16 cellular contexts compared by ENCODE assay signal in genomic region chr18:63869374-63869773, GRCh38. TPM values are rescaled to one million over a fixed set of nuclear protein-coding genes. Genes with fewer than 3 reads are reported as not detected.
A peak's percentile ranks its signal among the peaks of the same experiment; 100 is the strongest.
DNase-seq lines count a peak whose midpoint lies in the region; ATAC-seq, FAIRE-seq and TF ChIP-seq lines count a peak whose summit lies in the region.
"Had no signal": no experiment of that assay in that cellular context is flagged by ENCODE, and none has a peak within 500 bp of the region (broad histone marks: within the 10 kb centered on the region; RNA-seq: fewer than 3 reads in every experiment).

No MANE protein-coding gene starts in this region.

- ATAC-seq in Right ventricle myocardium superior (ENCODE audit: poor library complexity), result no peak
- ATAC-seq in activated T-helper 17 cell treated with anti-CD3 and anti-CD28 coated beads, Interleukin-2, amount 50 U/mL, for 72 hours (replicated peaks), result no peak
- ATAC-seq: A549, body of pancreas, sciatic nerve, WTC11 had no signal

- no peak overlapping the region for H3K27ac Mint-ChIP-seq in activated T-helper 17 cell treated with anti-CD3 and anti-CD28 coated beads, Interleukin-2, amount 50 U/mL, for 72 hours
- H3K27ac Mint-ChIP-seq: activated T-cell treated with anti-CD3 and anti-CD28 coated beads, Interleukin-2, amount 50 U/mL, for 72 hours; WTC11 had no signal

- H3K9me3 Mint-ChIP-seq in activated T-helper 17 cell treated with anti-CD3 and anti-CD28 coated beads, Interleukin-2, amount 50 U/mL, for 72 hours, result no peaks in the 10 kb centered on the region
- H3K9me3 Mint-ChIP-seq: activated T-cell treated with anti-CD3 and anti-CD28 coated beads, Interleukin-2, amount 50 U/mL, for 72 hours; WTC11 had no signal

- no peak overlapping the region for H3K27ac ChIP-seq in OCI-LY7 (ENCODE audit: low read depth, low read length, poor library complexity, severe bottlenecking)
- no peak overlapping the region for H3K27ac ChIP-seq in Karpas-422 (ENCODE audit: low read length)
- H3K27ac ChIP-seq: A549, body of pancreas had no signal

- H3K9me2 ChIP-seq in OCI-LY7 (ENCODE audit: insufficient read depth, low read length) (no peaks in the 10 kb centered on the region), Karpas-422 (replicated peaks; ENCODE audit: insufficient read depth, low read length) (no peaks in the 10 kb centered on the region)

- H3K36me3 Mint-ChIP-seq in activated T-helper 17 cell treated with anti-CD3 and anti-CD28 coated beads, Interleukin-2, amount 50 U/mL, for 72 hours (ENCODE audit: low read depth), result no peaks in the 10 kb centered on the region
- H3K36me3 Mint-ChIP-seq: WTC11 had no signal

- DNase-seq in cardiac septum (ENCODE audit: low spot score) (peak; percentile 71), Right ventricle myocardium superior (no peak), RCC 7860 (ENCODE audit: low spot score) (peak; percentile 63), fibroblast of gingiva (ENCODE audit: low read depth) (peak; percentile 61), urothelium cell line (ENCODE audit: low spot score) (peak; percentile 49), OCI-LY7 (ENCODE audit: low spot score) (no peak), Karpas-422 (no peak)
- DNase-seq: activated T-cell treated with anti-CD3 and anti-CD28 coated beads, Interleukin-2, amount 50 U/mL, for 72 hours; KG1 had no signal

- no peak overlapping the region for H3K9ac ChIP-seq in Karpas-422 (ENCODE audit: low read length)

- H3K4me2 ChIP-seq in OCI-LY7 (ENCODE audit: low read length) (no peak overlapping the region), Karpas-422 (ENCODE audit: low read depth, low read length, poor library complexity, severe bottlenecking) (no peak overlapping the region)
- H3K4me2 ChIP-seq: A549 had no signal

- H2AFZ ChIP-seq in OCI-LY7 (ENCODE audit: low read length) (no peak overlapping the region), Karpas-422 (ENCODE audit: low read length) (no peak overlapping the region)

- no peaks in the 10 kb centered on the region for H3K4me1 Mint-ChIP-seq in activated T-helper 17 cell treated with anti-CD3 and anti-CD28 coated beads, Interleukin-2, amount 50 U/mL, for 72 hours
- H3K4me1 Mint-ChIP-seq: WTC11 had no signal

- peaks cover 5% of the 10 kb centered on the region for H3K27me3 Mint-ChIP-seq in activated T-helper 17 cell treated with anti-CD3 and anti-CD28 coated beads, Interleukin-2, amount 50 U/mL, for 72 hours

- CTCF ChIA-PET in OCI-LY7 (lab: Charles Lee; ENCODE audit: unreplicated experiment), result no interaction called here

- no peak overlapping the region for H3K4me3 Mint-ChIP-seq in activated T-helper 17 cell treated with anti-CD3 and anti-CD28 coated beads, Interleukin-2, amount 50 U/mL, for 72 hours
- H3K4me3 Mint-ChIP-seq: activated T-cell treated with anti-CD3 and anti-CD28 coated beads, Interleukin-2, amount 50 U/mL, for 72 hours; WTC11 had no signal

- no peak overlapping the region for H3K4me3 ChIP-seq in OCI-LY7 (ENCODE audit: low read depth, low read length, poor library complexity, severe bottlenecking)
- H3K4me3 ChIP-seq in Karpas-422 (ENCODE audit: low read length), result no peak overlapping the region
- H3K4me3 ChIP-seq: A549, body of pancreas had no signal

- H3K4me1 ChIP-seq in OCI-LY7 (ENCODE audit: insufficient read depth, low read length, poor library complexity, severe bottlenecking) (no peaks in the 10 kb centered on the region), Karpas-422 (ENCODE audit: low read length) (no peaks in the 10 kb centered on the region)
- H3K4me1 ChIP-seq: A549, body of pancreas had no signal

- H3K36me3 ChIP-seq in OCI-LY7 (ENCODE audit: insufficient read depth, low read length) (no peaks in the 10 kb centered on the region), Karpas-422 (ENCODE audit: insufficient read depth, low read length) (no peaks in the 10 kb centered on the region)

- H3K79me2 ChIP-seq in OCI-LY7 (ENCODE audit: insufficient read depth, low read depth, low read length) (no peaks in the 10 kb centered on the region), Karpas-422 (ENCODE audit: low read length) (no peaks in the 10 kb centered on the region)

- intact Hi-C loops in cardiac septum (cut with DNase I) (no loop called here), Right ventricle myocardium superior (cut with DNase I) (no loop called here), OCI-LY7 (cut with micrococcal nuclease; ENCODE audit: unreplicated experiment) (no loop called here)

- POLR2A ChIA-PET in OCI-LY7 (lab: Charles Lee), result no interaction called here

- no peaks in the 10 kb centered on the region for H3K27me3 ChIP-seq in Karpas-422 (ENCODE audit: low read length)
- H3K27me3 ChIP-seq: body of pancreas had no signal

- H3K9me3 ChIP-seq in OCI-LY7 (ENCODE audit: low read length), result no peaks in the 10 kb centered on the region
- no peaks in the 10 kb centered on the region for H3K9me3 ChIP-seq in Karpas-422 (ENCODE audit: low read length)
- H3K9me3 ChIP-seq: A549, body of pancreas had no signal

- BruUV-seq in OCI-LY7 (replicated peaks; lab: Mats Ljungman, UMichigan), result no TSS peak

- no peak for FAIRE-seq in RCC 7860 (lab: Jason Lieb, UNC)
- FAIRE-seq in urothelium cell line (lab: Jason Lieb, UNC), result no peak
- FAIRE-seq: A549, endothelial cell of umbilical vein had no signal

- TF ChIP-seq CTCF in OCI-LY7 (conservative IDR thresholded peaks at IDR 0.05; ENCODE audit: low read length), result no peak

- H4K20me1 ChIP-seq in OCI-LY7 (ENCODE audit: insufficient read depth, low read length) (no peaks in the 10 kb centered on the region), Karpas-422 (ENCODE audit: insufficient read depth, low read depth, low read length) (no peaks in the 10 kb centered on the region)

RNA-seq across cellular contexts. Expression of gene SERPINB2, which starts 18.1 kb away (rescaled TPM):
- total RNA-seq in cardiac septum (not detected), Right ventricle myocardium superior (not detected), OCI-LY7 (2022) (not detected in 2 replicates)
- total RNA-seq in OCI-LY7 (2014; rRNA removed; shearing (Covaris generic)), result not detected in 2 replicates
- total RNA-seq in activated T-helper 17 cell treated with anti-CD3 and anti-CD28 coated beads, Interleukin-2, amount 50 U/mL, for 72 hours, result not detected
- not detected in 2 replicates for total RNA-seq in Karpas-422 (2014; rRNA removed; shearing (Covaris generic); ENCODE audit: low replicate concordance)
- total RNA-seq: activated T-cell treated with anti-CD3 and anti-CD28 coated beads, Interleukin-2, amount 50 U/mL, for 72 hours; WTC11 had no signal

RNA-seq across cellular contexts. Expression of gene SERPINB10, which starts 38.4 kb away (rescaled TPM):
- total RNA-seq in cardiac septum (not detected), Right ventricle myocardium superior (not detected), OCI-LY7 (2022) (not detected in 2 replicates)
- not detected in 2 replicates for total RNA-seq in OCI-LY7 (2014; rRNA removed; shearing (Covaris generic))
- not detected for total RNA-seq in activated T-helper 17 cell treated with anti-CD3 and anti-CD28 coated beads, Interleukin-2, amount 50 U/mL, for 72 hours
- not detected in 2 replicates for total RNA-seq in Karpas-422 (2014; rRNA removed; shearing (Covaris generic); ENCODE audit: low replicate concordance)
- total RNA-seq: body of pancreas, endothelial cell of umbilical vein, sciatic nerve, temporal lobe, WTC11 had no signal

Comparison
In these comparisons a context has a peak if more than half of its experiments do, and no peak if none do; other contexts are left out.
1. DNase-seq: peak in cardiac septum (single experiment), RCC 7860 (single experiment), fibroblast of gingiva (single experiment) and urothelium cell line (single experiment); none in Right ventricle myocardium superior (single experiment), OCI-LY7 (single experiment) and Karpas-422 (single experiment).